ENCODE assay signal across 9 cellular contexts in genomic region chr2:33069894-33070651, GRCh38.
DNase-seq lines count a peak whose midpoint lies in the region; ATAC-seq, FAIRE-seq and TF ChIP-seq lines count a peak whose summit lies in the region.
"Had no signal": no experiment of that assay in that cellular context is flagged by ENCODE, and none has a peak within 500 bp of the region (broad histone marks: within the 10 kb centered on the region; RNA-seq: fewer than 3 reads in every experiment).

No MANE protein-coding gene starts in this region.

- CTCF ChIA-PET in Calu3 (lab: Charles Lee), result interaction anchor here (1.0 to 1.1 kb wide), 2 partner anchors 16 to 36 kb away, joined by 3 to 4 read pairs; no protein-coding TSS in a partner anchor
- CTCF ChIA-PET in GM12878 (lab: Yijun Ruan, JAX), result no interaction called here

- H3K27ac Mint-ChIP-seq in Calu3 (ENCODE audit: unreplicated experiment), result peak overlapping the region; percentile 95

- FAIRE-seq in GM12878 (lab: Jason Lieb, UNC), result no peak
- FAIRE-seq: H1 had no signal

- H3K36me3 Mint-ChIP-seq in Calu3 (ENCODE audit: insufficient read depth, unreplicated experiment), result peaks cover 20% of the 10 kb centered on the region

- TF ChIP-seq CTCF in Calu3 (IDR thresholded peaks at IDR 0.05; ENCODE audit: unreplicated experiment), result no peak
- TF ChIP-seq CTCF in GM12878 (IDR thresholded peaks at IDR 0.05 in 2 of 3, conservative IDR thresholded peaks at IDR 0.05 in 1 of 3; ENCODE audit: control insufficient read depth in 2 of 3, extremely low read depth in 1 of 3, insufficient read depth in 1 of 3, low read depth in 3 of 3, low read length in 3 of 3), result no peak
- TF ChIP-seq CTCF in lower leg skin (IDR thresholded peaks at IDR 0.05), result no peak
- TF ChIP-seq CTCF in upper lobe of left lung (IDR thresholded peaks at IDR 0.05), result no peak

- H4K20me1 ChIP-seq in GM12878 (ENCODE audit: control insufficient read depth, insufficient read depth), result no peaks in the 10 kb centered on the region

- no peak overlapping the region for H3K9ac ChIP-seq in GM12878 (ENCODE audit: control insufficient read depth, insufficient read depth, low read length)

- H3K4me3 ChIP-seq in GM12878, result no peak overlapping the region
- no peak overlapping the region for H3K4me3 ChIP-seq in lower leg skin (ENCODE audit: low read depth, poor library complexity, severe bottlenecking)
- H3K4me3 ChIP-seq in upper lobe of left lung, result no peak overlapping the region

- H3K4me2 ChIP-seq in GM12878 (ENCODE audit: control insufficient read depth, insufficient read depth), result no peak overlapping the region

- H3K4me1 ChIP-seq in GM12878 (ENCODE audit: control insufficient read depth, insufficient read depth, low read length) (no peaks in the 10 kb centered on the region), upper lobe of left lung (peaks cover 0 to 3% (median under 1%) of the 10 kb centered on the region in 4 donors)

- H3K27ac ChIP-seq in GM12878 (ENCODE audit: control insufficient read depth, insufficient read depth) (no peak overlapping the region), upper lobe of left lung (peak overlapping the region in 3 of 4 donors; percentile 14 to 46 (median 39))

- H3K79me2 ChIP-seq in GM12878 (ENCODE audit: control insufficient read depth, insufficient read depth, low read length), result no peaks in the 10 kb centered on the region

- TF ChIP-seq EP300 in GM12878 (IDR thresholded peaks at IDR 0.05; ENCODE audit: borderline replicate concordance in 1 of 2, control insufficient read depth in 1 of 2, low read depth in 2 of 2, low read length in 2 of 2) (no peak), upper lobe of left lung (IDR thresholded peaks at IDR 0.05) (no peak)

- intact Hi-C loops in Calu3 (cut with micrococcal nuclease; ENCODE audit: unreplicated experiment), result loop anchor here (5.0 kb wide), 1 partner anchor 123 kb away; the partner anchor contains the start of gene LTBP1
- intact Hi-C loops in GM12878 (cut with micrococcal nuclease; ENCODE audit: unreplicated experiment), result no loop called here
- intact Hi-C loops in lower leg skin (cut with DNase I; ENCODE audit: low total_unique reads), result no loop called here

- no peak overlapping the region for H2AFZ ChIP-seq in GM12878 (ENCODE audit: control insufficient read depth, low read depth, low read length)

- H3K27me3 ChIP-seq in GM12878 (replicated peaks in 1 of 2; ENCODE audit: control insufficient read depth in 2 of 2, insufficient read depth in 2 of 2, low read length in 1 of 2), result no peaks in the 10 kb centered on the region; a peak in 1 of 4 replicates
- no peaks in the 10 kb centered on the region for H3K27me3 ChIP-seq in upper lobe of left lung

- no peaks in the 10 kb centered on the region for H3K36me3 ChIP-seq in GM12878 (ENCODE audit: control insufficient read depth in 2 of 2, insufficient read depth in 2 of 2, low read length in 1 of 2)
- no peaks in the 10 kb centered on the region for H3K36me3 ChIP-seq in upper lobe of left lung

- no peak for TF ChIP-seq POLR2A in GM12878 (IDR thresholded peaks at IDR 0.05; ENCODE audit: low read depth, low read length)
- no peak for TF ChIP-seq POLR2A in lower leg skin (IDR thresholded peaks at IDR 0.05)
- TF ChIP-seq POLR2A in upper lobe of left lung (IDR thresholded peaks at IDR 0.05), result no peak

- WGBS in GM12878 (ENCODE audit: insufficient coverage, insufficient replicate concordance, low lambda C conversion rate, missing lambda C conversion rate), result 57% methylated on average over 10 of the region's 10 CpGs
- 36 to 44% methylated on average over 10 of the region's 10 CpGs for WGBS in lower leg skin, 2 donors
- WGBS in upper lobe of left lung, 2 donors, result 76 to 80% methylated on average over 10 of the region's 10 CpGs

- POLR2A ChIA-PET in GM12878 (lab: Charles Lee), result no interaction called here

- BruUV-seq in Calu3 (replicated peaks; lab: Mats Ljungman, UMichigan) (TSS peak; percentile 97), GM12878 (replicated peaks; lab: Mats Ljungman, UMichigan) (no TSS peak)

- H3K27me3 Mint-ChIP-seq in Calu3 (ENCODE audit: unreplicated experiment), result no peaks in the 10 kb centered on the region

- H3K9me3 ChIP-seq in GM12878 (replicated peaks; ENCODE audit: control insufficient read depth, insufficient read depth, low read length) (no peaks in the 10 kb centered on the region), upper lobe of left lung (no peaks in the 10 kb centered on the region)

- H3K9me3 Mint-ChIP-seq in Calu3 (ENCODE audit: low read depth, unreplicated experiment), result peaks cover 3% of the 10 kb centered on the region

- RAD21 ChIA-PET in GM12878 (lab: Charles Lee; ENCODE audit: unreplicated experiment), result no interaction called here

- SMC1A ChIA-PET in GM12878 (lab: Charles Lee; ENCODE audit: uncharacterized antibody, unreplicated experiment), result no interaction called here

- DNase-seq in Calu3, result peak; percentile 77
- no peak for DNase-seq in GM12878 (ENCODE audit: low read depth, low spot score)
- peak; percentile 85 to 92 for DNase-seq in lower leg skin (ENCODE audit: low spot score in 2 of 2)
- peak in 1 of 2 donors; percentile 30 for DNase-seq in upper lobe of left lung
- DNase-seq in NCI-H69 (lab: John Stamatoyannopoulos, UW), result no peak
- DNase-seq in HuH-7 (ENCODE audit: low spot score), result no peak
- DNase-seq in hippocampal formation (lab: John Stamatoyannopoulos, UW), result no peak

- ATAC-seq in HG03521 (IDR thresholded peaks at IDR 0.05; ENCODE audit: unreplicated experiment) (peak; percentile 65), GM12878 (peak; percentile 61), upper lobe of left lung (ENCODE audit: low FRiP score in 2 of 2) (peak; percentile 71 to 96)

- H3K4me3 Mint-ChIP-seq in Calu3 (ENCODE audit: low read depth, unreplicated experiment), result peak overlapping the region; percentile 53

- in situ Hi-C loops in GM12878 (cut with MboI), result no loop called here

- no peak for TF ChIP-seq RAD21 in GM12878 (IDR thresholded peaks at IDR 0.05; ENCODE audit: insufficient read depth, low read depth, low read length)

- H3K4me1 Mint-ChIP-seq in Calu3 (ENCODE audit: low read depth, unreplicated experiment), result peaks cover 61% of the 10 kb centered on the region

TF ChIP-seq in GM12878, 131 proteins besides CTCF, POLR2A, EP300 and RAD21:
- TF ChIP-seq CREM (IDR thresholded peaks at IDR 0.05; ENCODE audit: low read depth) (peak; percentile 35; the same call in 1 of the 2 replicates), SREBF2 (IDR thresholded peaks at IDR 0.05; ENCODE audit: low read length) (no peak), IKZF1 (conservative IDR thresholded peaks at IDR 0.05) (no peak), ESRRA (IDR thresholded peaks at IDR 0.05; ENCODE audit: low read length) (no peak), TCF12 (IDR thresholded peaks at IDR 0.05; ENCODE audit: low read depth, low read length) (no peak), CBFB (IDR thresholded peaks at IDR 0.05; ENCODE audit: low read depth) (0 out of 2 replicates have a peak, but pooled peaks have one; percentile 25), CREB1 (IDR thresholded peaks at IDR 0.05; ENCODE audit: low read depth) (peak; percentile 48; the same call in 1 of the 2 replicates), JUNB (IDR thresholded peaks at IDR 0.05) (0 out of 2 replicates have a peak, but pooled peaks have one; percentile 39), RUNX3 (IDR thresholded peaks at IDR 0.05; ENCODE audit: low read length) (peak; percentile 11; the same call in 1 of the 2 replicates), KAT2A (conservative IDR thresholded peaks at IDR 0.05; ENCODE audit: control insufficient read depth, low read depth, low read length) (no peak)
- TF ChIP-seq, protein P1, sequence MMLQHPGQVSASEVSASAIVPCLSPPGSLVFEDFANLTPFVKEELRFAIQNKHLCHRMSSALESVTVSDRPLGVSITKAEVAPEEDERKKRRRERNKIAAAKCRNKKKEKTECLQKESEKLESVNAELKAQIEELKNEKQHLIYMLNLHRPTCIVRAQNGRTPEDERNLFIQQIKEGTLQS (IDR thresholded peaks at IDR 0.05; ENCODE audit: borderline replicate concordance, extremely low read depth, low read depth, low read length), result no peak
- TF ChIP-seq, protein P2, sequence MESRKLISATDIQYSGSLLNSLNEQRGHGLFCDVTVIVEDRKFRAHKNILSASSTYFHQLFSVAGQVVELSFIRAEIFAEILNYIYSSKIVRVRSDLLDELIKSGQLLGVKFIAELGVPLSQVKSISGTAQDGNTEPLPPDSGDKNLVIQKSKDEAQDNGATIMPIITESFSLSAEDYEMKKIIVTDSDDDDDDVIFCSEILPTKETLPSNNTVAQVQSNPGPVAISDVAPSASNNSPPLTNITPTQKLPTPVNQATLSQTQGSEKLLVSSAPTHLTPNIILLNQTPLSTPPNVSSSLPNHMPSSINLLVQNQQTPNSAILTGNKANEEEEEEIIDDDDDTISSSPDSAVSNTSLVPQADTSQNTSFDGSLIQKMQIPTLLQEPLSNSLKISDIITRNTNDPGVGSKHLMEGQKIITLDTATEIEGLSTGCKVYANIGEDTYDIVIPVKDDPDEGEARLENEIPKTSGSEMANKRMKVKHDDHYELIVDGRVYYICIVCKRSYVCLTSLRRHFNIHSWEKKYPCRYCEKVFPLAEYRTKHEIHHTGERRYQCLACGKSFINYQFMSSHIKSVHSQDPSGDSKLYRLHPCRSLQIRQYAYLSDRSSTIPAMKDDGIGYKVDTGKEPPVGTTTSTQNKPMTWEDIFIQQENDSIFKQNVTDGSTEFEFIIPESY (IDR thresholded peaks at IDR 0.05), result no peak

Comparison
In these comparisons a context has a peak if more than half of its experiments do, and no peak if none do; other contexts are left out.
1. DNase-seq: peak in Calu3 (single experiment) and lower leg skin (2 of 2); none in GM12878 (single experiment), NCI-H69 (single experiment), HuH-7 (single experiment) and hippocampal formation (0 of 2).
2. Peak in every context shown above with its lines, with median percentiles within 50 percentile points of each other: ATAC-seq.